Comparison of ENCODE assay signal across 8 cellular contexts in the genomic region with DNA sequence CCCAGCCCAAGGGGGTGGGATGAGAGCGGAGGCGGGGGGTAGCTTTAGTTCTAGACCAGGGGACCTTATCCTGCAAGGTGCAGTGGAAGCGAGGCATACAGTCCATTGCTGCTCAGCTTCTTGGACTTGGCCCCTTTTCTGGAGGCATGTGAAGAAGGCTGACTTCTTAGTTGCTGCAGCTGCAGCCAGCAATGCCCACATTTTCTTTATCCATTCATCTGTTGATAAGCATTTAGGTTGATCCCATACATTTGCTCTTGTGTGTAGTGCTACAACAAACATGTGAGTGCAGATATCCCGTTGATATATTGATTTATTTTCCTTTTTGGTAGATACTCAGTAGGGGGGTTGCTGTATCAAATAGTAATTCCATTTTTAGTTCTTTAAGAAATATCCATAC.
"Had no signal": no experiment of that assay in that cellular context is flagged by ENCODE, and none has a peak within 500 bp of the region (broad histone marks: within the 10 kb centered on the region; RNA-seq: fewer than 3 reads in every experiment).

No MANE protein-coding gene starts in this region.

- FAIRE-seq: H1, H54, HTR-8/SVneo, K562 had no signal

- H3K27ac Mint-ChIP-seq: GM23338, H9 had no signal

- H3K4me1 Mint-ChIP-seq: GM23338, H9 had no signal

- ATAC-seq: GM23338, K562 had no signal

- H3K4me2 ChIP-seq: GM23338 had no signal

- H3K4me3 Mint-ChIP-seq: GM23338, H9 had no signal

- H2AFZ ChIP-seq: GM23338 had no signal

- DNase-seq: H9, HCEC 1CT, IMR-90 had no signal

- H3K4me3 ChIP-seq: GM23338, K562 had no signal
